ENCODE assay signal across 8 cellular contexts in the genomic region with DNA sequence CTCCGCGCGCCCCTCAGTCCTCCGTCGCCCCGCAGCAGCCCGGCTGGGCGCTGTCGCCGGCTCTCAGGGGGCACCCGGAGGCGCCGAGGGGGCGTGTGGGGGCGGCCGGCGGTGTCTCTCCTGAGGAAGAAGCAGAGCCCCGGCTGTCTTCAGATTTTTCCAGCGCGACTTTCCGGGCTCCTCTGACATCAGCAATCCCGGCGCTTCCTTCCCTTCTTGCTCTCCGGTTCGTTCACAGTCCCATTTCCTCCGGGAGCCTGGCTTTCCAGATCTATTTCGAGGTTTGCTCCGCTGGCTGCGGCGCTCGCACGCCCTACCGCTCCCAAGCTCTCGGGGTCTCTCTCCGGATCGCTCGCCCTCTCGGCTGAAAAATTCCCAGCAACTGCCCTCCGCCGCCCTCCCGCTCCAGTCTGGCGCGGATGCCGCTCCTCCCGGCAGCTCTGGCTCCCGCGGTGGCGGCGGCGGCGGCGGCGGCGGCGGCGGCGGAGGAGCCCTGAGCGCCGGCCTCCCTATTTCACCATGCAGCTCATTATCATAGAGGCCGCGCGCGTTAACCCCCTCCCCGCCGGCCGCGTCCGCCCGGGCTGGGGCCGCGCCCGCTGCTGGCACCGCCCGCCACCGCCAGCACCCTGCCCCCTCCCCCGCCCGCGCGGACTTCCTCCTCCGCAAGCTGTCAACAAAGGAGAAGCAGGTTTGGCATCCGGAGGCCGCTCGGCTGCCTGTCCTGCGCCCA. TPM values are rescaled to one million over a fixed set of nuclear protein-coding genes. Genes with fewer than 3 reads are reported as not detected.
DNase-seq lines count a peak whose midpoint lies in the region; ATAC-seq and TF ChIP-seq lines count a peak whose summit lies in the region.

Gene PLXNA2 (minus strand): TSS at position 534 of the 733 bp plus-strand sequence. CDS start 26,462 bp downstream, outside the sequence.

- H3K27me3 Mint-ChIP-seq in activated CD4-positive, alpha-beta memory T cell treated with anti-CD3 and anti-CD28 coated beads, Interleukin-2, amount 10 ng/mL, durations not matched to agents 7 days and 5 days = peaks cover 55% of the 10 kb centered on the region

- H3K27ac Mint-ChIP-seq in activated CD4-positive, alpha-beta memory T cell treated with anti-CD3 and anti-CD28 coated beads, Interleukin-2, amount 10 ng/mL, durations not matched to agents 7 days and 5 days = peak within 1 kb of the TSS; percentile 40

- no peak for TF ChIP-seq CTCF in right lobe of liver (IDR thresholded peaks at IDR 0.05)

- DNase-seq in DMS153 treated with DMSO at 0.1 percent for 48 hours (lab: John Stamatoyannopoulos, UW; ENCODE audit: unreplicated experiment) (peak; percentile 89), NCI-H69 (lab: John Stamatoyannopoulos, UW) (peak; percentile 91), right lobe of liver (peak; percentile 93 to 94 (median 93))
- peak; percentile 80 for DNase-seq in activated CD4-positive, alpha-beta memory T cell treated with anti-CD3 and anti-CD28 coated beads, Interleukin-2, amount 10 ng/mL, durations not matched to agents 7 days and 5 days
- DNase-seq in stimulated activated CD4-positive, alpha-beta T cell treated with anti-CD3 and anti-CD28 coated beads, TNF-alpha, amount 100 ng/mL, for 1 hour (ENCODE audit: low read depth in 3 of 3, low spot score in 1 of 3) = peak in 2 of 3 donors; percentile 19 to 38

- WGBS in right lobe of liver (ENCODE audit: insufficient coverage, low coverage, low lambda C conversion rate, missing lambda C conversion rate) = 0% methylated on average over 40 of the region's 84 CpGs

- peak within 1 kb of the TSS; percentile 68 to 88 for H3K9ac ChIP-seq in duodenal mucosa (ENCODE audit: low read depth in 1 of 2, low read length in 2 of 2)

- H3K36me3 ChIP-seq in duodenal mucosa (ENCODE audit: control insufficient read depth in 1 of 2, insufficient read depth in 2 of 2, low read length in 2 of 2) (no peaks in the 10 kb centered on the region), right lobe of liver (no peaks in the 10 kb centered on the region)

- CTCF ChIA-PET in activated CD4-positive, alpha-beta memory T cell treated with anti-CD3 and anti-CD28 coated beads, Interleukin-2, amount 10 ng/mL, durations not matched to agents 7 days and 5 days (lab: Charles Lee) = interaction anchor here (0.9 to 7.1 kb wide), 18 partner anchors 11 to 357 kb away, joined by 3 to 78 read pairs (median 5); no protein-coding TSS in a partner anchor

- POLR2A ChIA-PET in activated CD4-positive, alpha-beta memory T cell treated with anti-CD3 and anti-CD28 coated beads, Interleukin-2, amount 10 ng/mL, durations not matched to agents 7 days and 5 days (lab: Charles Lee) = interaction anchor here (0.9 to 2.1 kb wide), 5 partner anchors 8 to 222 kb away, joined by 3 to 5 read pairs (median 4); no protein-coding TSS in a partner anchor

- no peaks in the 10 kb centered on the region for H3K9me3 Mint-ChIP-seq in activated CD4-positive, alpha-beta memory T cell treated with anti-CD3 and anti-CD28 coated beads, Interleukin-2, amount 10 ng/mL, durations not matched to agents 7 days and 5 days

- H3K27me3 ChIP-seq in duodenal mucosa (ENCODE audit: control insufficient read depth in 1 of 2, insufficient read depth in 2 of 2, low read length in 2 of 2) = no peaks in the 10 kb centered on the region
- H3K27me3 ChIP-seq in right lobe of liver = no peaks in the 10 kb centered on the region

- H3K4me1 ChIP-seq in duodenal mucosa (ENCODE audit: control insufficient read depth in 1 of 2, insufficient read depth in 2 of 2, low read length in 2 of 2) (peaks cover 33 to 36% of the 10 kb centered on the region in 2 donors), right lobe of liver (peaks cover 0 to 33% (median 11%) of the 10 kb centered on the region in 4 donors)

- H3K4me1 Mint-ChIP-seq in activated CD4-positive, alpha-beta memory T cell treated with anti-CD3 and anti-CD28 coated beads, Interleukin-2, amount 10 ng/mL, durations not matched to agents 7 days and 5 days = peaks cover 15% of the 10 kb centered on the region

- H3K36me3 Mint-ChIP-seq in activated CD4-positive, alpha-beta memory T cell treated with anti-CD3 and anti-CD28 coated beads, Interleukin-2, amount 10 ng/mL, durations not matched to agents 7 days and 5 days (ENCODE audit: low read depth) = no peaks in the 10 kb centered on the region

- peak within 1 kb of the TSS; percentile 78 for H3K27ac ChIP-seq in duodenal mucosa (ENCODE audit: low read depth, low read length)
- H3K27ac ChIP-seq in right lobe of liver = peak within 1 kb of the TSS; percentile 63 to 86 (median 82)

- ATAC-seq in HG03103 (IDR thresholded peaks at IDR 0.05; ENCODE audit: low read depth, unreplicated experiment) = peak; percentile 47
- ATAC-seq in right lobe of liver = peak; percentile 68 to 79 (median 76)
- no peak for ATAC-seq in HG03342 (IDR thresholded peaks at IDR 0.05; ENCODE audit: unreplicated experiment)

- intact Hi-C loops in right lobe of liver (cut with DNase I) = loop anchor here in 1 of 2 donors (10.0 kb wide), 2 partner anchors 119 to 209 kb away; no protein-coding TSS in a partner anchor

- H3K9me3 ChIP-seq in duodenal mucosa (ENCODE audit: control insufficient read depth in 1 of 2, low read length in 2 of 2) (no peaks in the 10 kb centered on the region), right lobe of liver (no peaks in the 10 kb centered on the region)

- TF ChIP-seq POLR2A in right lobe of liver (IDR thresholded peaks at IDR 0.05) = peak; percentile 85

- peak within 1 kb of the TSS; percentile 86 to 89 for H3K4me3 ChIP-seq in duodenal mucosa (ENCODE audit: low read depth in 1 of 2, low read length in 2 of 2)
- peak within 1 kb of the TSS; percentile 77 to 88 (median 83) for H3K4me3 ChIP-seq in right lobe of liver

- peak within 1 kb of the TSS; percentile 68 for H3K4me3 Mint-ChIP-seq in activated CD4-positive, alpha-beta memory T cell treated with anti-CD3 and anti-CD28 coated beads, Interleukin-2, amount 10 ng/mL, durations not matched to agents 7 days and 5 days

RNA-seq across cellular contexts. Expression of gene PLXNA2, which starts in this region (rescaled TPM):
- total RNA-seq in activated CD4-positive, alpha-beta memory T cell treated with anti-CD3 and anti-CD28 coated beads, Interleukin-2, amount 10 ng/mL, durations not matched to agents 7 days and 5 days = under 1 TPM; 0.43 to 0.65 TPM
- 10 to 100 TPM in 2 of 6 experiments, 1 to 10 TPM in 4; 5.6 to 20.8 (median 9.3) TPM for total RNA-seq in right lobe of liver

Comparison
In these comparisons a context has a peak if more than half of its experiments do, and no peak if none do; other contexts are left out.
1. Peak in DNase-seq in activated CD4-positive, alpha-beta memory T cell treated with anti-CD3 and anti-CD28 coated beads, Interleukin-2, amount 10 ng/mL, durations not matched to agents 7 days and 5 days; RNA of the gene not detected or under 1 TPM.
2. DNase-seq: peak in every context shown above with its lines; median percentile 93 in right lobe of liver; 91 in NCI-H69; 89 in DMS153 treated with DMSO at 0.1 percent for 48 hours; 80 in activated CD4-positive, alpha-beta memory T cell treated with anti-CD3 and anti-CD28 coated beads, Interleukin-2, amount 10 ng/mL, durations not matched to agents 7 days and 5 days; 28 in stimulated activated CD4-positive, alpha-beta T cell treated with anti-CD3 and anti-CD28 coated beads, TNF-alpha, amount 100 ng/mL, for 1 hour.